Comparison of ENCODE assay signal across 8 cellular contexts in genomic region chr4:157128395-157128794, GRCh38. TPM values are rescaled to one million over a fixed set of nuclear protein-coding genes. Genes with fewer than 3 reads are reported as not detected.
DNase-seq lines count a peak whose midpoint lies in the region; ATAC-seq and TF ChIP-seq lines count a peak whose summit lies in the region.
"Had no signal": no experiment of that assay in that cellular context is flagged by ENCODE, and none has a peak within 500 bp of the region (broad histone marks: within the 10 kb centered on the region; RNA-seq: fewer than 3 reads in every experiment).

No MANE protein-coding gene starts in this region.

- H3K36me3 ChIP-seq in PC-3 (ENCODE audit: low read depth, low read length), result no peaks in the 10 kb centered on the region

- no peaks in the 10 kb centered on the region for H3K9me2 ChIP-seq in PC-3 (replicated peaks; ENCODE audit: low read length)

- no peak overlapping the region for H3K27ac Mint-ChIP-seq in HFFc6
- H3K27ac Mint-ChIP-seq in activated CD8-positive, alpha-beta T cell treated with anti-CD3 and anti-CD28 coated beads, Interleukin-2, amount 10 ng/mL, durations not matched to agents 7 days and 5 days, result no peak overlapping the region

- H3K27me3 Mint-ChIP-seq in HFFc6 (ENCODE audit: insufficient read depth), result no peaks in the 10 kb centered on the region
- no peaks in the 10 kb centered on the region for H3K27me3 Mint-ChIP-seq in activated CD8-positive, alpha-beta T cell treated with anti-CD3 and anti-CD28 coated beads, Interleukin-2, amount 10 ng/mL, durations not matched to agents 7 days and 5 days (ENCODE audit: low read depth)

- no peak overlapping the region for H3K9ac ChIP-seq in PC-3 (ENCODE audit: low read length)

- POLR2A ChIA-PET in PC-3 (lab: Charles Lee; ENCODE audit: unreplicated experiment), result no interaction called here
- POLR2A ChIA-PET in activated CD8-positive, alpha-beta T cell treated with anti-CD3 and anti-CD28 coated beads, Interleukin-2, amount 10 ng/mL, durations not matched to agents 7 days and 5 days (lab: Charles Lee), result no interaction called here

- peak; percentile 74 for TF ChIP-seq CTCF in HFFc6 (IDR thresholded peaks at IDR 0.05)
- TF ChIP-seq CTCF in PC-3 (conservative IDR thresholded peaks at IDR 0.05; ENCODE audit: low read depth, low read length), result peak; percentile 67

- peaks cover 6% of the 10 kb centered on the region for H3K4me1 Mint-ChIP-seq in HFFc6 (ENCODE audit: low read depth)
- H3K4me1 Mint-ChIP-seq in activated CD8-positive, alpha-beta T cell treated with anti-CD3 and anti-CD28 coated beads, Interleukin-2, amount 10 ng/mL, durations not matched to agents 7 days and 5 days (ENCODE audit: low read depth), result no peaks in the 10 kb centered on the region

- no peaks in the 10 kb centered on the region for H3K4me1 ChIP-seq in PC-3 (ENCODE audit: insufficient read depth, low read length)

- H4K20me1 ChIP-seq in PC-3 (ENCODE audit: low read length), result no peaks in the 10 kb centered on the region

- H3K4me2 ChIP-seq in PC-3 (ENCODE audit: low read length), result no peak overlapping the region

- H3K79me2 ChIP-seq in PC-3 (ENCODE audit: low read length), result no peaks in the 10 kb centered on the region

- H3F3A ChIP-seq in PC-3 (ENCODE audit: low read length, unreplicated experiment), result no peaks in the 10 kb centered on the region

- intact Hi-C loops in PC-3 (cut with micrococcal nuclease), result loop anchor here (1.0 to 5.0 kb wide), 2 partner anchors 146 to 653 kb away; no protein-coding TSS in a partner anchor

- DNase-seq in HFFc6, result peak; percentile 43
- DNase-seq in PC-3, result peak; percentile 50
- DNase-seq in fibroblast of gingiva (ENCODE audit: low read depth), result peak; percentile 36
- DNase-seq in skeletal muscle cell (ENCODE audit: low read depth), result peak; percentile 10
- DNase-seq in NOMO-1 treated with dmso at 0.1 percent for 144 hours (lab: John Stamatoyannopoulos, UW; ENCODE audit: unreplicated experiment), result no peak
- DNase-seq in activated CD8-positive, alpha-beta T cell treated with anti-CD3 and anti-CD28 coated beads, Interleukin-2, amount 10 ng/mL, durations not matched to agents 7 days and 5 days, result no peak
- no peak for DNase-seq in stimulated activated CD4-positive, alpha-beta T cell treated with anti-CD3 and anti-CD28 coated beads, Interleukin-2, amount 100 ng/mL, for 48 hours
- DNase-seq: stimulated activated CD4-positive, alpha-beta T cell treated with anti-CD3 and anti-CD28 coated beads, Interleukin-4, amount 100 ng/mL, for 24 hours had no signal

- H3K27me3 ChIP-seq in PC-3 (ENCODE audit: low read length), result no peaks in the 10 kb centered on the region

- H3K9me3 ChIP-seq in PC-3 (ENCODE audit: low read length), result no peaks in the 10 kb centered on the region

- no peak overlapping the region for H3K4me3 Mint-ChIP-seq in HFFc6
- H3K4me3 Mint-ChIP-seq in activated CD8-positive, alpha-beta T cell treated with anti-CD3 and anti-CD28 coated beads, Interleukin-2, amount 10 ng/mL, durations not matched to agents 7 days and 5 days, result no peak overlapping the region

- CTCF ChIA-PET in PC-3 (lab: Charles Lee), result no interaction called here
- CTCF ChIA-PET in activated CD8-positive, alpha-beta T cell treated with anti-CD3 and anti-CD28 coated beads, Interleukin-2, amount 10 ng/mL, durations not matched to agents 7 days and 5 days (lab: Charles Lee), result no interaction called here

- H3K36me3 Mint-ChIP-seq in HFFc6 (ENCODE audit: low read depth), result no peaks in the 10 kb centered on the region
- no peaks in the 10 kb centered on the region for H3K36me3 Mint-ChIP-seq in activated CD8-positive, alpha-beta T cell treated with anti-CD3 and anti-CD28 coated beads, Interleukin-2, amount 10 ng/mL, durations not matched to agents 7 days and 5 days (ENCODE audit: low read depth)

- H3K27ac ChIP-seq in PC-3 (ENCODE audit: low read length), result no peak overlapping the region

- ATAC-seq in PC-3, result peak; percentile 70
- no peak for ATAC-seq in activated CD8-positive, alpha-beta T cell treated with anti-CD3 and anti-CD28 coated beads, Interleukin-2, amount 10 ng/mL, durations not matched to agents 7 days and 5 days

- no peaks in the 10 kb centered on the region for H3K9me3 Mint-ChIP-seq in HFFc6
- no peaks in the 10 kb centered on the region for H3K9me3 Mint-ChIP-seq in activated CD8-positive, alpha-beta T cell treated with anti-CD3 and anti-CD28 coated beads, Interleukin-2, amount 10 ng/mL, durations not matched to agents 7 days and 5 days (ENCODE audit: insufficient read depth)

- no peak overlapping the region for H3K4me3 ChIP-seq in PC-3 (ENCODE audit: low read length)
- no peak overlapping the region for H3K4me3 ChIP-seq in skeletal muscle cell (ENCODE audit: low read depth, low read length)

- BruUV-seq in PC-3 (replicated peaks; lab: Mats Ljungman, UMichigan), result no TSS peak

- no peak overlapping the region for H2AFZ ChIP-seq in PC-3 (ENCODE audit: low read length)

RNA-seq across cellular contexts. Expression of gene GLRB, which starts 52.4 kb away (rescaled TPM):
- total RNA-seq in HFFc6 (2021; fragmentation: NEBNext Ultra II Directional; extraction: Animal tissue kit (Norgen Biotek cat#: 25700)), result 10 to 100 TPM in 1 of 6 experiments, 1 to 10 TPM in 5; 4.7 to 11.7 (median 6.0) TPM
- total RNA-seq in PC-3 (2014; rRNA removed), result 2.8 and 4.1 TPM in 2 replicates
- not detected for total RNA-seq in activated CD8-positive, alpha-beta T cell treated with anti-CD3 and anti-CD28 coated beads, Interleukin-2, amount 10 ng/mL, durations not matched to agents 7 days and 5 days

Comparison
In these comparisons a context has a peak if more than half of its experiments do, and no peak if none do; other contexts are left out.
1. DNase-seq: peak in HFFc6 (single experiment), PC-3 (single experiment), fibroblast of gingiva (single experiment) and skeletal muscle cell (single experiment); none in NOMO-1 treated with dmso at 0.1 percent for 144 hours (single experiment), activated CD8-positive, alpha-beta T cell treated with anti-CD3 and anti-CD28 coated beads, Interleukin-2, amount 10 ng/mL, durations not matched to agents 7 days and 5 days (single experiment) and stimulated activated CD4-positive, alpha-beta T cell treated with anti-CD3 and anti-CD28 coated beads, Interleukin-2, amount 100 ng/mL, for 48 hours (0 of 2).